8 cellular contexts compared by ENCODE assay signal in genomic region chr1:26278303-26278702, GRCh38. TPM values are rescaled to one million over a fixed set of nuclear protein-coding genes. Genes with fewer than 3 reads are reported as not detected.
A peak's percentile ranks its signal among the peaks of the same experiment; 100 is the strongest.
DNase-seq lines count a peak whose midpoint lies in the region; ATAC-seq, FAIRE-seq and TF ChIP-seq lines count a peak whose summit lies in the region.

No MANE protein-coding gene starts in this region.

- no peak for TF ChIP-seq RAD21 in K562 (CRISPR knock-in tag; conservative IDR thresholded peaks at IDR 0.05 in 1 of 2, IDR thresholded peaks at IDR 0.05 in 1 of 2)

- no peak overlapping the region for H3K4me2 ChIP-seq in K562 (ENCODE audit: insufficient read depth, low read length)

- peak overlapping the region in 1 of 2 experiments; percentile 38; a peak in 2 of 4 replicates for H3K9ac ChIP-seq in K562 (ENCODE audit: insufficient read depth in 1 of 2, low read depth in 2 of 2, low read length in 2 of 2)

- no peak for TF ChIP-seq POLR2A in K562 (conservative IDR thresholded peaks at IDR 0.05)

- H3K79me2 ChIP-seq in K562 (ENCODE audit: control insufficient read depth, insufficient read depth, low read length), result peaks cover 24% of the 10 kb centered on the region; the same call in 2 of the 3 replicates

- H3K9me3 ChIP-seq in K562 (replicated peaks; ENCODE audit: control insufficient read depth, insufficient read depth, low read depth, low read length) (no peaks in the 10 kb centered on the region), lower lobe of right lung (no peaks in the 10 kb centered on the region)

- peaks cover 4% of the 10 kb centered on the region; the same call in 1 of the 2 replicates for H4K20me1 ChIP-seq in K562 (replicated peaks; ENCODE audit: control insufficient read depth, insufficient read depth, low read length)

- intact Hi-C loops in K562 (cut with micrococcal nuclease), result no loop called here
- intact Hi-C loops in lower lobe of right lung (cut with DNase I), result no loop called here

- no peak for FAIRE-seq in K562 (lab: Jason Lieb, UNC)

- peak; percentile 46 for DNase-seq in stimulated activated CD4-positive, alpha-beta T cell treated with anti-CD3 and anti-CD28 coated beads, Interleukin-15, amount 100 ng/mL, for 24 hours
- no peak for DNase-seq in stimulated activated CD4-positive, alpha-beta T cell treated with anti-CD3 and anti-CD28 coated beads, Interleukin-1b, Interleukin-23, amount 100 ng/mL, for 48 hours
- DNase-seq in K562 (ENCODE audit: extremely low read depth in 1 of 4, low spot score in 3 of 4) (peak in 1 of 4 experiments; percentile 20), lower lobe of right lung (peak; percentile 64), KBM-7 (no peak)
- no peak for DNase-seq in stimulated activated naive CD4-positive, alpha-beta T cell (lab: John Stamatoyannopoulos, UW)

- no peak for TF ChIP-seq CTCF in K562 (IDR thresholded peaks at IDR 0.05 in 2 of 3, conservative IDR thresholded peaks at IDR 0.05 in 1 of 3; ENCODE audit: insufficient read depth in 2 of 3, low read depth in 1 of 3, low read length in 3 of 3)
- no peak for TF ChIP-seq CTCF in lower lobe of right lung (IDR thresholded peaks at IDR 0.05)

- H3K4me1 ChIP-seq in K562 (replicated peaks in 1 of 2; ENCODE audit: control insufficient read depth in 2 of 2, insufficient read depth in 2 of 2, low read length in 2 of 2) (peaks cover 67 to 75% of the 10 kb centered on the region in 2 experiments), lower lobe of right lung (peaks cover 78% of the 10 kb centered on the region)

- H3K9me1 ChIP-seq in K562 (ENCODE audit: control insufficient read depth, insufficient read depth, low read length), result peaks cover 5% of the 10 kb centered on the region

- CTCF ChIA-PET in K562 (lab: Yijun Ruan, JAX; ENCODE audit: low intra/inter-chr PET ratio), result interaction anchor here (0.6 to 1.6 kb wide), 2 partner anchors 37 to 43 kb away, joined by 3 to 6 read pairs; no protein-coding TSS in a partner anchor

- in situ Hi-C loops in K562 (cut with MboI), result loop anchor here (5.0 kb wide), 1 partner anchor 114 kb away; no protein-coding TSS in a partner anchor
- in situ Hi-C loops in KBM-7 (cut with MboI; ENCODE audit: low pct_unique_long_range_greater_than_20kb, low sequenced_read_pairs), result no loop called here

- POLR2A ChIA-PET in K562 (lab: Yijun Ruan, JAX), result interaction anchor here (0.7 to 3.6 kb wide), 5 partner anchors 11 to 139 kb away, joined by 3 to 10 read pairs (median 5); no protein-coding TSS in a partner anchor

- TF ChIP-seq EP300 in K562 (IDR thresholded peaks at IDR 0.05; ENCODE audit: low read length), result no peak

- H2AFZ ChIP-seq in K562 (ENCODE audit: low read depth, low read length), result no peak overlapping the region

- H3K27me3 ChIP-seq in K562 (ENCODE audit: control insufficient read depth in 2 of 2, insufficient read depth in 2 of 2, low read length in 2 of 2) (no peaks in the 10 kb centered on the region), lower lobe of right lung (ENCODE audit: low read depth) (no peaks in the 10 kb centered on the region)

- ATAC-seq in K562, result no peak
- ATAC-seq in lower lobe of right lung, result no peak
- no peak for ATAC-seq in HG02884 (IDR thresholded peaks at IDR 0.05; ENCODE audit: unreplicated experiment)
- no peak for ATAC-seq in HG02970 (IDR thresholded peaks at IDR 0.05; ENCODE audit: low FRiP score, unreplicated experiment)

- H3K36me3 ChIP-seq in K562 (ENCODE audit: control insufficient read depth, insufficient read depth, low read length), result peaks cover 84% of the 10 kb centered on the region
- H3K36me3 ChIP-seq in lower lobe of right lung, result peaks cover 23% of the 10 kb centered on the region

- no TSS peak for BruUV-seq in K562 (replicated peaks; lab: Mats Ljungman, UMichigan)

- no peak overlapping the region for H3K4me3 ChIP-seq in K562
- H3K4me3 ChIP-seq in lower lobe of right lung, result no peak overlapping the region

- 60% methylated on average over 4 of the region's 4 CpGs for WGBS in K562 (ENCODE audit: insufficient coverage, low coverage, missing lambda C conversion rate)

- H3K27ac ChIP-seq in K562 (ENCODE audit: extremely low read depth, low read depth, low read length) (peak overlapping the region; percentile 81; the same call in 2 of the 3 replicates), lower lobe of right lung (peak overlapping the region; percentile 96)

RNA-seq across cellular contexts. Expression of gene SH3BGRL3, which starts 1.6 kb away (rescaled TPM):
- total RNA-seq in K562 (2011; cell fraction: chromatin; rRNA removed; ENCODE audit: low replicate concordance), result 38.1 and 86.2 TPM in 2 replicates
- 46.2 and 57.2 TPM in 2 replicates for total RNA-seq in K562 (2011; cell fraction: nucleolus; rRNA removed)
- 65.8 and 101 TPM in 2 replicates for total RNA-seq in K562 (2011; cell fraction: nucleoplasm; rRNA removed)
- total RNA-seq in K562 (2014; rRNA removed) (32.9 and 60.5 TPM in 2 replicates), K562 (2014; rRNA removed; fragmentation: Illumina TruSeq; extraction: Trizol) (29.8 and 30.3 TPM in 2 replicates), K562 (2015; rRNA removed; fragmentation: Illumina TruSeq; extraction: Trizol) (54.2 and 55.0 TPM in 2 replicates), K562 (2021) (96.2 and 110 TPM in 2 replicates), lower lobe of right lung (204 TPM)
- polyA plus RNA-seq in K562 (2011; rRNA removed) (50.3 and 83.3 TPM in 2 replicates), K562 (2014; fragmentation: Illumina TruSeq; extraction: Trizol) (140 and 152 TPM in 2 replicates), K562 (2014; fragmentation: Nextera tagmentation; extraction: Ambion mirVana) (100 to 1,000 TPM; 106 to 137 TPM), K562 (2014; rRNA removed) (31.1 and 33.8 TPM in 2 replicates)
- polyA plus RNA-seq in K562 (2011; cell fraction: cytosol; rRNA removed), result 116 and 139 TPM in 2 replicates
- polyA plus RNA-seq in K562 (2011; cell fraction: nucleus; rRNA removed), result 74.3 and 96.2 TPM in 2 replicates
- 175 and 179 TPM in 2 replicates for polyA plus RNA-seq in K562 (2012)
- 79.6 and 89.0 TPM in 2 replicates for polyA minus RNA-seq in K562 (2011; rRNA and poly(A)+ RNA removed)
- polyA minus RNA-seq in K562 (2011; cell fraction: cytosol; rRNA and poly(A)+ RNA removed), result 86.5 and 93.9 TPM in 2 replicates
- 34.3 and 44.0 TPM in 2 replicates for polyA minus RNA-seq in K562 (2011; cell fraction: nucleus; rRNA and poly(A)+ RNA removed)

RNA-seq across cellular contexts. Expression of gene UBXN11, which starts 28.1 kb away (rescaled TPM):
- total RNA-seq in K562 (2011; cell fraction: chromatin; rRNA removed; ENCODE audit: low replicate concordance), result 26.5 and 67.3 TPM in 2 replicates
- 42.6 and 44.4 TPM in 2 replicates for total RNA-seq in K562 (2011; cell fraction: nucleolus; rRNA removed)
- total RNA-seq in K562 (2011; cell fraction: nucleoplasm; rRNA removed), result 37.0 and 39.5 TPM in 2 replicates
- total RNA-seq in K562 (2014; rRNA removed) (11.3 and 11.5 TPM in 2 replicates), K562 (2014; rRNA removed; fragmentation: Illumina TruSeq; extraction: Trizol) (2.6 and 4.0 TPM in 2 replicates), K562 (2015; rRNA removed; fragmentation: Illumina TruSeq; extraction: Trizol) (8.1 and 8.2 TPM in 2 replicates), K562 (2021) (20.2 and 24.9 TPM in 2 replicates), lower lobe of right lung (65.1 TPM)
- polyA plus RNA-seq in K562 (2011; rRNA removed) (17.5 and 20.9 TPM in 2 replicates), K562 (2014; fragmentation: Illumina TruSeq; extraction: Trizol) (12.3 and 14.7 TPM in 2 replicates), K562 (2014; fragmentation: Nextera tagmentation; extraction: Ambion mirVana) (1 to 10 TPM in 1 of 2 experiments, under 1 TPM in 1; 0.48 to 2.1 TPM), K562 (2014; rRNA removed) (30.6 and 34.3 TPM in 2 replicates)
- 20.1 and 26.4 TPM in 2 replicates for polyA plus RNA-seq in K562 (2011; cell fraction: cytosol; rRNA removed)
- 134 and 188 TPM in 2 replicates for polyA plus RNA-seq in K562 (2011; cell fraction: nucleus; rRNA removed)
- 23.4 and 28.6 TPM in 2 replicates for polyA plus RNA-seq in K562 (2012)
- 9.3 and 10.4 TPM in 2 replicates for polyA minus RNA-seq in K562 (2011; rRNA and poly(A)+ RNA removed)
- polyA minus RNA-seq in K562 (2011; cell fraction: cytosol; rRNA and poly(A)+ RNA removed), result 7.9 and 8.8 TPM in 2 replicates
- polyA minus RNA-seq in K562 (2011; cell fraction: nucleus; rRNA and poly(A)+ RNA removed), result 26.3 and 27.6 TPM in 2 replicates

RNA-seq across cellular contexts. Expression of gene CD52, which starts 39.5 kb away (rescaled TPM):
- total RNA-seq in K562 (2011; cell fraction: chromatin; rRNA removed; ENCODE audit: low replicate concordance), result 26.7 and 65.5 TPM in 2 replicates
- total RNA-seq in K562 (2011; cell fraction: nucleolus; rRNA removed), result 72.0 and 78.5 TPM in 2 replicates
- total RNA-seq in K562 (2011; cell fraction: nucleoplasm; rRNA removed), result 50.2 and 55.9 TPM in 2 replicates
- total RNA-seq in K562 (2014; rRNA removed) (34.9 and 43.3 TPM in 2 replicates), K562 (2014; rRNA removed; fragmentation: Illumina TruSeq; extraction: Trizol) (127 TPM in 2 replicates), K562 (2015; rRNA removed; fragmentation: Illumina TruSeq; extraction: Trizol) (182 and 185 TPM in 2 replicates), K562 (2021) (70.9 and 90.7 TPM in 2 replicates), lower lobe of right lung (541 TPM)
- polyA plus RNA-seq in K562 (2011; rRNA removed) (312 and 418 TPM in 2 replicates), K562 (2014; fragmentation: Illumina TruSeq; extraction: Trizol) (147 and 173 TPM in 2 replicates), K562 (2014; fragmentation: Nextera tagmentation; extraction: Ambion mirVana) (100 to 1,000 TPM; 355 to 488 TPM), K562 (2014; rRNA removed) (152 and 198 TPM in 2 replicates)
- 457 and 520 TPM in 2 replicates for polyA plus RNA-seq in K562 (2011; cell fraction: cytosol; rRNA removed)
- polyA plus RNA-seq in K562 (2011; cell fraction: nucleus; rRNA removed), result 77.7 and 147 TPM in 2 replicates
- 170 and 195 TPM in 2 replicates for polyA plus RNA-seq in K562 (2012)
- 56.1 and 74.7 TPM in 2 replicates for polyA minus RNA-seq in K562 (2011; rRNA and poly(A)+ RNA removed)
- 28.1 and 33.6 TPM in 2 replicates for polyA minus RNA-seq in K562 (2011; cell fraction: cytosol; rRNA and poly(A)+ RNA removed)
- polyA minus RNA-seq in K562 (2011; cell fraction: nucleus; rRNA and poly(A)+ RNA removed), result 6.9 and 14.1 TPM in 2 replicates

RNA-seq across cellular contexts. Expression of gene CEP85, which starts 44.3 kb away (rescaled TPM):
- 303 and 318 TPM in 2 replicates for total RNA-seq in K562 (2011; cell fraction: chromatin; rRNA removed; ENCODE audit: low replicate concordance)
- total RNA-seq in K562 (2011; cell fraction: nucleolus; rRNA removed), result 171 and 180 TPM in 2 replicates
- total RNA-seq in K562 (2011; cell fraction: nucleoplasm; rRNA removed), result 221 and 317 TPM in 2 replicates
- total RNA-seq in K562 (2014; rRNA removed), result 75.9 and 77.9 TPM in 2 replicates
- 89.6 and 92.6 TPM in 2 replicates for total RNA-seq in K562 (2014; rRNA removed; fragmentation: Illumina TruSeq; extraction: Trizol)
- 85.3 and 88.7 TPM in 2 replicates for total RNA-seq in K562 (2015; rRNA removed; fragmentation: Illumina TruSeq; extraction: Trizol)
- 80.2 and 84.8 TPM in 2 replicates for total RNA-seq in K562 (2021)
- polyA plus RNA-seq in K562 (2011; rRNA removed), result 140 and 167 TPM in 2 replicates
- polyA plus RNA-seq in K562 (2011; cell fraction: cytosol; rRNA removed), result 105 and 143 TPM in 2 replicates
- 433 and 499 TPM in 2 replicates for polyA plus RNA-seq in K562 (2011; cell fraction: nucleus; rRNA removed)
- 59.3 and 74.9 TPM in 2 replicates for polyA plus RNA-seq in K562 (2012)
- polyA plus RNA-seq in K562 (2014; fragmentation: Illumina TruSeq; extraction: Trizol), result 102 and 107 TPM in 2 replicates
- polyA plus RNA-seq in K562 (2014; fragmentation: Nextera tagmentation; extraction: Ambion mirVana), result 100 to 1,000 TPM in 1 of 2 experiments, 10 to 100 TPM in 1; 42.1 to 107 TPM
- 97.5 and 114 TPM in 2 replicates for polyA plus RNA-seq in K562 (2014; rRNA removed)
- 123 and 147 TPM in 2 replicates for polyA minus RNA-seq in K562 (2011; rRNA and poly(A)+ RNA removed)
- polyA minus RNA-seq in K562 (2011; cell fraction: cytosol; rRNA and poly(A)+ RNA removed), result 48.4 and 50.9 TPM in 2 replicates
- 106 and 172 TPM in 2 replicates for polyA minus RNA-seq in K562 (2011; cell fraction: nucleus; rRNA and poly(A)+ RNA removed)
- total RNA-seq in lower lobe of right lung, result 10.2 TPM

Comparison
In these comparisons a context has a peak if more than half of its experiments do, and no peak if none do; other contexts are left out.
1. DNase-seq: peak in stimulated activated CD4-positive, alpha-beta T cell treated with anti-CD3 and anti-CD28 coated beads, Interleukin-15, amount 100 ng/mL, for 24 hours (single experiment) and lower lobe of right lung (single experiment); none in stimulated activated CD4-positive, alpha-beta T cell treated with anti-CD3 and anti-CD28 coated beads, Interleukin-1b, Interleukin-23, amount 100 ng/mL, for 48 hours (single experiment), KBM-7 (single experiment) and stimulated activated naive CD4-positive, alpha-beta T cell (0 of 6).